ENCODE assay signal across 11 cellular contexts in the genomic region with DNA sequence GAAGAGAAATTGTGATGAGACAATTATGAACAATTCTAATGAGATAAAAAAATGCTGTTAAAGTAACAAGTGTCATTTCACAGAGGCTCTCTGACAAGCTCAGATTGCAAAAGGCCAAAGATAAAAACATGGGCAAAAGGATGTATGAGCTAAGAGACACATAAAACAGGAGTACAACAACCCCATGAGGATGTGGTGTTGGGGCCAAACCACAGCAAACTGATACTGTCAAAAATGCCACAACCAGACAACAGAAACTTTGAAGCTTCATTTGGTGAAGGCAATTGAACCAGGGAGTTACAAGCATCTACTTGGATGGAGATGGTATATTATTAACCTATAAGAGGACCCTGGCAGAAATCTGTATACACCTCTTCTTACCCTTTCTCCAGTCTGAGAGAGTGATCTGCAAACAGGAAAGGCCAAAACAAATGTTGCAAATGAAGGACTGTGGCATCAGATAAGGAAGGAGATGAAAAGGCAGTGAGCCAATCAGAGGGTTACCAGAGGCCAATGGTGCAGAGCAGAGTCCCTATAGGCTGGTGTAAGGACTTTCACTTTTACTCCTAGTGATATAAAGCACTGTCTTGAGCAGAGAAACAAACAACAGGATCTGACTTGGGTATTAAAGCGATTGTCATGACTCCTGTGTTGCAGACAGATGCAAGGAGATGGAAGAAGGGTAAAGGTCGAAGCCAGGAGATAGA.
DNase-seq lines count a peak whose midpoint lies in the region; ATAC-seq and TF ChIP-seq lines count a peak whose summit lies in the region.
"Had no signal": no experiment of that assay in that cellular context is flagged by ENCODE, and none has a peak within 500 bp of the region (broad histone marks: within the 10 kb centered on the region; RNA-seq: fewer than 3 reads in every experiment).

No MANE protein-coding gene starts in this region.

- peak; percentile 6 for DNase-seq in GM23338 (ENCODE audit: low spot score)
- no peak for DNase-seq in RWPE2 (ENCODE audit: low spot score)
- DNase-seq in fibroblast of pulmonary artery (ENCODE audit: low read depth) = peak; percentile 22
- DNase-seq in medulla oblongata (ENCODE audit: extremely low spot score) = no peak
- DNase-seq in lower leg skin (ENCODE audit: low spot score in 2 of 2) = no peak
- no peak for DNase-seq in MM.1S
- no peak for DNase-seq in MCF 10A (ENCODE audit: unreplicated experiment)
- DNase-seq: NCI-H2171, nucleus accumbens had no signal

- 55 to 83% methylated on average over 2 of the region's 2 CpGs for WGBS in lower leg skin, 2 donors

- H3K27ac ChIP-seq in BLaER1 (no peak overlapping the region), GM23338 (ENCODE audit: low read depth) (no peak overlapping the region), RWPE2 (ENCODE audit: poor library complexity, severe bottlenecking) (no peak overlapping the region), MM.1S (ENCODE audit: low read length) (no peak overlapping the region)

- no peak for TF ChIP-seq CTCF in GM23338 (conservative IDR thresholded peaks at IDR 0.05; ENCODE audit: low read depth in 2 of 2)
- TF ChIP-seq CTCF in RWPE2 (IDR thresholded peaks at IDR 0.05; ENCODE audit: poor library complexity, severe bottlenecking) = no peak
- no peak for TF ChIP-seq CTCF in fibroblast of pulmonary artery (IDR thresholded peaks at IDR 0.05; ENCODE audit: low read length, missing control alignments)
- TF ChIP-seq CTCF in lower leg skin (IDR thresholded peaks at IDR 0.05) = no peak
- TF ChIP-seq CTCF in MM.1S (IDR thresholded peaks at IDR 0.05; ENCODE audit: low read length) = no peak
- no peak for TF ChIP-seq CTCF in MCF 10A (IDR thresholded peaks at IDR 0.05; ENCODE audit: unreplicated experiment)

- H3K4me3 ChIP-seq in BLaER1 (no peak overlapping the region), GM23338 (no peak overlapping the region), RWPE2 (ENCODE audit: severe bottlenecking) (no peak overlapping the region), fibroblast of pulmonary artery (replicated peaks; ENCODE audit: low read depth, low read length) (no peak overlapping the region), lower leg skin (ENCODE audit: low read depth, poor library complexity, severe bottlenecking) (no peak overlapping the region), MM.1S (ENCODE audit: low read length) (no peak overlapping the region)

- H3K9me3 ChIP-seq in BLaER1 (peaks cover 8% of the 10 kb centered on the region; the same call in 1 of the 2 replicates), RWPE2 (ENCODE audit: severe bottlenecking) (no peaks in the 10 kb centered on the region), MM.1S (replicated peaks; ENCODE audit: insufficient read depth, low read length) (no peaks in the 10 kb centered on the region)

- H3K79me2 ChIP-seq in GM23338 (replicated peaks; ENCODE audit: insufficient read depth) = no peaks in the 10 kb centered on the region
- H3K79me2 ChIP-seq in MM.1S (ENCODE audit: low read length) = no peaks in the 10 kb centered on the region

- H3K27ac Mint-ChIP-seq in GM23338 (no peak overlapping the region), MCF 10A (ENCODE audit: low read depth, unreplicated experiment) (no peak overlapping the region)

- H3F3A ChIP-seq in GM23338 (replicated peaks; ENCODE audit: low read depth) = no peaks in the 10 kb centered on the region
- H3F3A ChIP-seq in MM.1S (ENCODE audit: insufficient read depth, low read length) = no peaks in the 10 kb centered on the region

- no TSS peak for BruUV-seq in MCF 10A (replicated peaks; lab: Mats Ljungman, UMichigan)

- POLR2A ChIA-PET in MCF 10A (lab: Yijun Ruan, JAX) = no interaction called here

- H3K36me3 ChIP-seq in BLaER1 = no peaks in the 10 kb centered on the region
- no peaks in the 10 kb centered on the region for H3K36me3 ChIP-seq in GM23338 (ENCODE audit: insufficient read depth)
- H3K36me3 ChIP-seq in RWPE2 (ENCODE audit: low read depth) = no peaks in the 10 kb centered on the region
- no peaks in the 10 kb centered on the region for H3K36me3 ChIP-seq in MM.1S (replicated peaks; ENCODE audit: insufficient read depth, low read length)

- no peak overlapping the region for H3K9ac ChIP-seq in BLaER1
- H3K9ac ChIP-seq in MM.1S (ENCODE audit: low read length) = no peak overlapping the region

- peaks cover 8% of the 10 kb centered on the region for H3K9me3 Mint-ChIP-seq in GM23338
- H3K9me3 Mint-ChIP-seq in MCF 10A (ENCODE audit: unreplicated experiment) = no peaks in the 10 kb centered on the region

- CTCF ChIA-PET in MCF 10A (lab: Yijun Ruan, JAX) = interaction anchor here (0.8 to 1.0 kb wide), 2 partner anchors 90 to 682 kb away, joined by 3 read pairs; no protein-coding TSS in a partner anchor

- intact Hi-C loops in lower leg skin (cut with DNase I; ENCODE audit: low total_unique reads) = no loop called here
- intact Hi-C loops in MCF 10A (cut with micrococcal nuclease) = no loop called here

- ATAC-seq in GM23338 = peak; percentile 41
- ATAC-seq in RWPE2 (ENCODE audit: low read depth) = peak; percentile 44; the same call in 1 of the 3 replicates
- ATAC-seq: HCT116 had no signal

- H3K27me3 ChIP-seq in BLaER1 = no peaks in the 10 kb centered on the region
- no peaks in the 10 kb centered on the region for H3K27me3 ChIP-seq in GM23338 (ENCODE audit: insufficient read depth)
- no peaks in the 10 kb centered on the region for H3K27me3 ChIP-seq in RWPE2 (ENCODE audit: insufficient read depth, poor library complexity, severe bottlenecking)
- H3K27me3 ChIP-seq in MM.1S (replicated peaks; ENCODE audit: insufficient read depth, low read length) = no peaks in the 10 kb centered on the region

- no peaks in the 10 kb centered on the region for H3K36me3 Mint-ChIP-seq in GM23338 (ENCODE audit: low read depth)
- no peaks in the 10 kb centered on the region for H3K36me3 Mint-ChIP-seq in MCF 10A (ENCODE audit: insufficient read depth, unreplicated experiment)

- H3K4me1 Mint-ChIP-seq in GM23338 (no peaks in the 10 kb centered on the region), MCF 10A (ENCODE audit: insufficient read depth, unreplicated experiment) (no peaks in the 10 kb centered on the region)

- H3K4me1 ChIP-seq in BLaER1 (peaks cover 13% of the 10 kb centered on the region), GM23338 (ENCODE audit: insufficient read depth) (no peaks in the 10 kb centered on the region), RWPE2 (ENCODE audit: insufficient read depth, poor library complexity, severe bottlenecking) (no peaks in the 10 kb centered on the region), MM.1S (ENCODE audit: low read length) (no peaks in the 10 kb centered on the region)

- no peaks in the 10 kb centered on the region for H3K9me2 ChIP-seq in GM23338 (ENCODE audit: insufficient read depth)
- no peaks in the 10 kb centered on the region for H3K9me2 ChIP-seq in MM.1S (replicated peaks; ENCODE audit: insufficient read depth, low read length)

- H4K20me1 ChIP-seq in BLaER1 (no peaks in the 10 kb centered on the region), GM23338 (replicated peaks; ENCODE audit: insufficient read depth) (no peaks in the 10 kb centered on the region), MM.1S (ENCODE audit: insufficient read depth, low read length) (no peaks in the 10 kb centered on the region)

- H3K27me3 Mint-ChIP-seq in GM23338 (ENCODE audit: insufficient read depth, low read depth, poor library complexity) (peaks cover 1% of the 10 kb centered on the region), MCF 10A (ENCODE audit: insufficient read depth, unreplicated experiment) (no peaks in the 10 kb centered on the region)

- H3K4me3 Mint-ChIP-seq in GM23338 (no peak overlapping the region), MCF 10A (ENCODE audit: unreplicated experiment) (no peak overlapping the region)

- H3K4me2 ChIP-seq in BLaER1 = peak overlapping the region; percentile 46
- no peak overlapping the region for H3K4me2 ChIP-seq in GM23338
- H3K4me2 ChIP-seq in MM.1S (ENCODE audit: low read depth, low read length) = no peak overlapping the region

- peak overlapping the region; percentile 82; the same call in 1 of the 2 replicates for H2AFZ ChIP-seq in GM23338
- no peak overlapping the region for H2AFZ ChIP-seq in MM.1S (ENCODE audit: low read length)

- no peak for TF ChIP-seq POLR2A in lower leg skin (IDR thresholded peaks at IDR 0.05)

TF ChIP-seq in GM23338, 12 proteins besides CTCF, POLR2A, EP300 and RAD21:
- no peak for TF ChIP-seq EZH2 (IDR thresholded peaks at IDR 0.05; ENCODE audit: low read depth, unreplicated experiment)

Comparison
In these comparisons a context has a peak if more than half of its experiments do, and no peak if none do; other contexts are left out.
1. DNase-seq: peak in GM23338 (single experiment) and fibroblast of pulmonary artery (single experiment); none in RWPE2 (single experiment), medulla oblongata (single experiment), lower leg skin (0 of 2), MM.1S (single experiment) and MCF 10A (single experiment).